In the genomic region with DNA sequence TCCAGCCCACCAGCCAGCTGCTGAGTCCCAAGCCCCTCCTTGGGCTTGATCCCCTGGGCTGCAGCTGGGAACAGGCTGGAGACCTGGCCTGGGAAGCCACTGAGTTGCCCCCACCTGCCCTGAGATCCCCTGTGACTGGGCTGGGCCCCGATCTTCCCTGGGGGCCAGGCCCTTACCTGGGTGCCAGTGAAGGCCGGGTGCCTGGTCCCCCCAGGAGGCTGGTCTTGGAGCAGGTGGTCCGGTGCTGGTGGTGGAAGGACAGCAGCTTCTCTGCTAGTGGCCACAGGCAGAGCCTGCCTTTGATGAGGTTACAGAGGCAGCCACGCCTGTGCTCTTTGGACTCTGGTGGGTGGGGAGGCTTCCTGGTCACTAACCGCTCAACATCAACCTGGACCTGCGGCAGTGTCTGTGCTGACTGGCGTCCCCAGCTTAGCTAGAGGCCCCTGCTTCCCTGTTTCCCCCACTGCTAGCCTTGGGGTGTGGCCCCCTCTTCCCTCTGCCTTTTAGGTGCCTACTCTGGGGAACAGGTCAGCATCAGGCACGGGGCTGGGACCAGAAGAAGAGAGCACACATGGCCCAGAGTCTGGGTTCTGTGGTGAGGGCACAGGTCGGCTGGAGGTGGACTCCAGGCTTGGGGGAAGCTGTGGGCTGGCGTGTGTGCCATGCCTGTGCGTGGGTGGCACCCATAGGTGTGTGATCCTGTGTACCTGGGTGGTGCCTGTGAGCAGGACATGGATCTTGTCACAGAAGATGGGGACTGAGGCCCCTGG, we compare ENCODE assay signal across 1 cellular context.
TF ChIP-seq lines count a peak whose summit lies in the region.

A gene with protein sequence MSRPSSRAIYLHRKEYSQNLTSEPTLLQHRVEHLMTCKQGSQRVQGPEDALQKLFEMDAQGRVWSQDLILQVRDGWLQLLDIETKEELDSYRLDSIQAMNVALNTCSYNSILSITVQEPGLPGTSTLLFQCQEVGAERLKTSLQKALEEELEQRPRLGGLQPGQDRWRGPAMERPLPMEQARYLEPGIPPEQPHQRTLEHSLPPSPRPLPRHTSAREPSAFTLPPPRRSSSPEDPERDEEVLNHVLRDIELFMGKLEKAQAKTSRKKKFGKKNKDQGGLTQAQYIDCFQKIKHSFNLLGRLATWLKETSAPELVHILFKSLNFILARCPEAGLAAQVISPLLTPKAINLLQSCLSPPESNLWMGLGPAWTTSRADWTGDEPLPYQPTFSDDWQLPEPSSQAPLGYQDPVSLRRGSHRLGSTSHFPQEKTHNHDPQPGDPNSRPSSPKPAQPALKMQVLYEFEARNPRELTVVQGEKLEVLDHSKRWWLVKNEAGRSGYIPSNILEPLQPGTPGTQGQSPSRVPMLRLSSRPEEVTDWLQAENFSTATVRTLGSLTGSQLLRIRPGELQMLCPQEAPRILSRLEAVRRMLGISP (minus strand): TSS at position 278 of the 770 bp plus-strand sequence. CDS start 2,174 bp downstream, outside the sequence.

TF ChIP-seq in HepG2, 621 proteins besides CTCF, POLR2A, EP300 and RAD21 (continued from another document and continues in another):
- TF ChIP-seq HNF4A (CRISPR knock-in tag; IDR thresholded peaks at IDR 0.05), result peak; percentile 97
- peak; percentile 72 for TF ChIP-seq RXRB (CRISPR knock-in tag; IDR thresholded peaks at IDR 0.05; ENCODE audit: borderline replicate concordance)
- no peak for TF ChIP-seq NFE2L1 (CRISPR knock-in tag; IDR thresholded peaks at IDR 0.05; ENCODE audit: borderline replicate concordance)
- TF ChIP-seq, protein P1, sequence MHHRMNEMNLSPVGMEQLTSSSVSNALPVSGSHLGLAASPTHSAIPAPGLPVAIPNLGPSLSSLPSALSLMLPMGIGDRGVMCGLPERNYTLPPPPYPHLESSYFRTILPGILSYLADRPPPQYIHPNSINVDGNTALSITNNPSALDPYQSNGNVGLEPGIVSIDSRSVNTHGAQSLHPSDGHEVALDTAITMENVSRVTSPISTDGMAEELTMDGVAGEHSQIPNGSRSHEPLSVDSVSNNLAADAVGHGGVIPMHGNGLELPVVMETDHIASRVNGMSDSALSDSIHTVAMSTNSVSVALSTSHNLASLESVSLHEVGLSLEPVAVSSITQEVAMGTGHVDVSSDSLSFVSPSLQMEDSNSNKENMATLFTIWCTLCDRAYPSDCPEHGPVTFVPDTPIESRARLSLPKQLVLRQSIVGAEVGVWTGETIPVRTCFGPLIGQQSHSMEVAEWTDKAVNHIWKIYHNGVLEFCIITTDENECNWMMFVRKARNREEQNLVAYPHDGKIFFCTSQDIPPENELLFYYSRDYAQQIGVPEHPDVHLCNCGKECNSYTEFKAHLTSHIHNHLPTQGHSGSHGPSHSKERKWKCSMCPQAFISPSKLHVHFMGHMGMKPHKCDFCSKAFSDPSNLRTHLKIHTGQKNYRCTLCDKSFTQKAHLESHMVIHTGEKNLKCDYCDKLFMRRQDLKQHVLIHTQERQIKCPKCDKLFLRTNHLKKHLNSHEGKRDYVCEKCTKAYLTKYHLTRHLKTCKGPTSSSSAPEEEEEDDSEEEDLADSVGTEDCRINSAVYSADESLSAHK (CRISPR knock-in tag; IDR thresholded peaks at IDR 0.05; ENCODE audit: borderline replicate concordance), result no peak; the same call in 1 of the 2 replicates
- no peak for TF ChIP-seq ZNF382 (CRISPR knock-in tag; IDR thresholded peaks at IDR 0.05; ENCODE audit: borderline replicate concordance)
- TF ChIP-seq RBM39 (IDR thresholded peaks at IDR 0.05; ENCODE audit: low read depth, low read length, poor library complexity, severe bottlenecking), result no peak
- 0 out of 2 replicates have a peak, but pooled peaks have one; percentile 75 for TF ChIP-seq ZNF224 (CRISPR knock-in tag; IDR thresholded peaks at IDR 0.05)
- peak; percentile 30; the same call in 1 of the 2 replicates for TF ChIP-seq SIX1 (CRISPR knock-in tag; IDR thresholded peaks at IDR 0.05; ENCODE audit: borderline replicate concordance)
- TF ChIP-seq ZFP62 (CRISPR knock-in tag; IDR thresholded peaks at IDR 0.05), result no peak
- peak; percentile 61 for TF ChIP-seq POGZ (CRISPR knock-in tag; IDR thresholded peaks at IDR 0.05)
- TF ChIP-seq, protein P2, sequence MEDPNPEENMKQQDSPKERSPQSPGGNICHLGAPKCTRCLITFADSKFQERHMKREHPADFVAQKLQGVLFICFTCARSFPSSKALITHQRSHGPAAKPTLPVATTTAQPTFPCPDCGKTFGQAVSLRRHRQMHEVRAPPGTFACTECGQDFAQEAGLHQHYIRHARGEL (CRISPR knock-in tag; IDR thresholded peaks at IDR 0.05), result no peak
- no peak for TF ChIP-seq ZNF367 (CRISPR knock-in tag; IDR thresholded peaks at IDR 0.05; ENCODE audit: borderline replicate concordance)
- no peak for TF ChIP-seq PAF1 (CRISPR knock-in tag; IDR thresholded peaks at IDR 0.05)
- TF ChIP-seq ZEB1 (IDR thresholded peaks at IDR 0.05; ENCODE audit: insufficient replicate concordance, low read depth), result no peak
- no peak for TF ChIP-seq ZNF678 (CRISPR knock-in tag; IDR thresholded peaks at IDR 0.05)
- TF ChIP-seq ZNF205 (CRISPR knock-in tag; IDR thresholded peaks at IDR 0.05), result peak; percentile 50; the same call in 1 of the 2 replicates
- no peak for TF ChIP-seq ZFYVE20 (CRISPR knock-in tag; IDR thresholded peaks at IDR 0.05; ENCODE audit: borderline replicate concordance, low read depth)
- TF ChIP-seq ZNF3 (CRISPR knock-in tag; IDR thresholded peaks at IDR 0.05), result no peak
- TF ChIP-seq, protein P3, sequence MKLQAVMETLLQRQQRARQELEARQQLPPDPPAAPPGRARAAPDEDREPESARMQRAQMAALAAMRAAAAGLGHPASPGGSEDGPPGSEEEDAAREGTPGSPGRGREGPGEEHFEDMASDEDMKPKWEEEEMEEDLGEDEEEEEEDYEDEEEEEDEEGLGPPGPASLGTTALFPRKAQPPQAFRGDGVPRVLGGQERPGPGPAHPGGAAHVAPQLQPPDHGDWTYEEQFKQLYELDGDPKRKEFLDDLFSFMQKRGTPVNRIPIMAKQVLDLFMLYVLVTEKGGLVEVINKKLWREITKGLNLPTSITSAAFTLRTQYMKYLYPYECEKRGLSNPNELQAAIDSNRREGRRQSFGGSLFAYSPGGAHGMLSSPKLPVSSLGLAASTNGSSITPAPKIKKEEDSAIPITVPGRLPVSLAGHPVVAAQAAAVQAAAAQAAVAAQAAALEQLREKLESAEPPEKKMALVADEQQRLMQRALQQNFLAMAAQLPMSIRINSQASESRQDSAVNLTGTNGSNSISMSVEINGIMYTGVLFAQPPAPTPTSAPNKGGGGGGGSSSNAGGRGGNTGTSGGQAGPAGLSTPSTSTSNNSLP (IDR thresholded peaks at IDR 0.05; ENCODE audit: low read depth, low read length), result no peak
- TF ChIP-seq CENPX (CRISPR knock-in tag; IDR thresholded peaks at IDR 0.05), result no peak
- TF ChIP-seq MAZ (IDR thresholded peaks at IDR 0.05; ENCODE audit: borderline replicate concordance, low read depth, low read length), result peak; percentile 31; the same call in 1 of the 2 replicates
- peak; percentile 53; the same call in 1 of the 2 replicates for TF ChIP-seq MAZ (CRISPR knock-in tag; IDR thresholded peaks at IDR 0.05; ENCODE audit: low read depth)
- no peak; the same call in 1 of the 2 replicates for TF ChIP-seq TCF7L2 (IDR thresholded peaks at IDR 0.05; ENCODE audit: low read depth, low read length)
- no peak for TF ChIP-seq PHB2 (IDR thresholded peaks at IDR 0.05; ENCODE audit: partially characterized antibody)
- no peak for TF ChIP-seq NR2F1 (CRISPR knock-in tag; IDR thresholded peaks at IDR 0.05)
- TF ChIP-seq ZNF460 (CRISPR knock-in tag; IDR thresholded peaks at IDR 0.05; ENCODE audit: borderline replicate concordance), result no peak
- TF ChIP-seq ZNF841 (CRISPR knock-in tag; IDR thresholded peaks at IDR 0.05; ENCODE audit: borderline replicate concordance), result no peak
- peak; percentile 59 for TF ChIP-seq GABPB1 (CRISPR knock-in tag; IDR thresholded peaks at IDR 0.05)
- TF ChIP-seq, protein P4, sequence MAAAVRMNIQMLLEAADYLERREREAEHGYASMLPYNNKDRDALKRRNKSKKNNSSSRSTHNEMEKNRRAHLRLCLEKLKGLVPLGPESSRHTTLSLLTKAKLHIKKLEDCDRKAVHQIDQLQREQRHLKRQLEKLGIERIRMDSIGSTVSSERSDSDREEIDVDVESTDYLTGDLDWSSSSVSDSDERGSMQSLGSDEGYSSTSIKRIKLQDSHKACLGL (CRISPR knock-in tag; IDR thresholded peaks at IDR 0.05), result peak; percentile 92
- TF ChIP-seq PITX1 (CRISPR knock-in tag; IDR thresholded peaks at IDR 0.05), result peak; percentile 70
- TF ChIP-seq, protein P5, sequence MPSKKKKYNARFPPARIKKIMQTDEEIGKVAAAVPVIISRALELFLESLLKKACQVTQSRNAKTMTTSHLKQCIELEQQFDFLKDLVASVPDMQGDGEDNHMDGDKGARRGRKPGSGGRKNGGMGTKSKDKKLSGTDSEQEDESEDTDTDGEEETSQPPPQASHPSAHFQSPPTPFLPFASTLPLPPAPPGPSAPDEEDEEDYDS (CRISPR knock-in tag; IDR thresholded peaks at IDR 0.05), result peak; percentile 93
- TF ChIP-seq, protein P6, sequence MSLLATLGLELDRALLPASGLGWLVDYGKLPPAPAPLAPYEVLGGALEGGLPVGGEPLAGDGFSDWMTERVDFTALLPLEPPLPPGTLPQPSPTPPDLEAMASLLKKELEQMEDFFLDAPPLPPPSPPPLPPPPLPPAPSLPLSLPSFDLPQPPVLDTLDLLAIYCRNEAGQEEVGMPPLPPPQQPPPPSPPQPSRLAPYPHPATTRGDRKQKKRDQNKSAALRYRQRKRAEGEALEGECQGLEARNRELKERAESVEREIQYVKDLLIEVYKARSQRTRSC (CRISPR knock-in tag; IDR thresholded peaks at IDR 0.05; ENCODE audit: low read depth), result no peak
- no peak; the same call in 1 of the 2 replicates for TF ChIP-seq ZNF543 (CRISPR knock-in tag; IDR thresholded peaks at IDR 0.05)
- TF ChIP-seq KLF11 (CRISPR knock-in tag; IDR thresholded peaks at IDR 0.05), result peak; percentile 72; the same call in 1 of the 2 replicates
- TF ChIP-seq, protein P7, sequence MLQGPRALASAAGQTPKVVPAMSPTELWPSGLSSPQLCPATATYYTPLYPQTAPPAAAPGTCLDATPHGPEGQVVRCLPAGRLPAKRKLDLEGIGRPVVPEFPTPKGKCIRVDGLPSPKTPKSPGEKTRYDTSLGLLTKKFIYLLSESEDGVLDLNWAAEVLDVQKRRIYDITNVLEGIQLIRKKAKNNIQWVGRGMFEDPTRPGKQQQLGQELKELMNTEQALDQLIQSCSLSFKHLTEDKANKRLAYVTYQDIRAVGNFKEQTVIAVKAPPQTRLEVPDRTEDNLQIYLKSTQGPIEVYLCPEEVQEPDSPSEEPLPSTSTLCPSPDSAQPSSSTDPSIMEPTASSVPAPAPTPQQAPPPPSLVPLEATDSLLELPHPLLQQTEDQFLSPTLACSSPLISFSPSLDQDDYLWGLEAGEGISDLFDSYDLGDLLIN (CRISPR knock-in tag; IDR thresholded peaks at IDR 0.05; ENCODE audit: borderline replicate concordance), result no peak
- peak; percentile 89; the same call in 1 of the 2 replicates for TF ChIP-seq KLF12 (CRISPR knock-in tag; IDR thresholded peaks at IDR 0.05; ENCODE audit: borderline replicate concordance)
- TF ChIP-seq TAF1 (CRISPR knock-in tag; IDR thresholded peaks at IDR 0.05), result peak; percentile 89
- TF ChIP-seq SNAI1 (CRISPR knock-in tag; IDR thresholded peaks at IDR 0.05; ENCODE audit: borderline replicate concordance), result peak; percentile 66; the same call in 1 of the 2 replicates
- TF ChIP-seq ZNF577 (CRISPR knock-in tag; IDR thresholded peaks at IDR 0.05; ENCODE audit: borderline replicate concordance, low read depth), result no peak
- TF ChIP-seq ARNT (IDR thresholded peaks at IDR 0.05), result no peak
- no peak for TF ChIP-seq PHF5A (CRISPR knock-in tag; IDR thresholded peaks at IDR 0.05; ENCODE audit: low read depth, unreplicated experiment)
- TF ChIP-seq, protein P8, sequence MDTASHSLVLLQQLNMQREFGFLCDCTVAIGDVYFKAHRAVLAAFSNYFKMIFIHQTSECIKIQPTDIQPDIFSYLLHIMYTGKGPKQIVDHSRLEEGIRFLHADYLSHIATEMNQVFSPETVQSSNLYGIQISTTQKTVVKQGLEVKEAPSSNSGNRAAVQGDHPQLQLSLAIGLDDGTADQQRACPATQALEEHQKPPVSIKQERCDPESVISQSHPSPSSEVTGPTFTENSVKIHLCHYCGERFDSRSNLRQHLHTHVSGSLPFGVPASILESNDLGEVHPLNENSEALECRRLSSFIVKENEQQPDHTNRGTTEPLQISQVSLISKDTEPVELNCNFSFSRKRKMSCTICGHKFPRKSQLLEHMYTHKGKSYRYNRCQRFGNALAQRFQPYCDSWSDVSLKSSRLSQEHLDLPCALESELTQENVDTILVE (CRISPR knock-in tag; IDR thresholded peaks at IDR 0.05), result 0 out of 2 replicates have a peak, but pooled peaks have one; percentile 50
- no peak for TF ChIP-seq ZMYM2 (CRISPR knock-in tag; IDR thresholded peaks at IDR 0.05)
- TF ChIP-seq CEBPB (IDR thresholded peaks at IDR 0.05; ENCODE audit: borderline replicate concordance, low read depth, low read length), result no peak
- TF ChIP-seq TGIF2 (CRISPR knock-in tag; IDR thresholded peaks at IDR 0.05), result no peak
- TF ChIP-seq, protein P9, sequence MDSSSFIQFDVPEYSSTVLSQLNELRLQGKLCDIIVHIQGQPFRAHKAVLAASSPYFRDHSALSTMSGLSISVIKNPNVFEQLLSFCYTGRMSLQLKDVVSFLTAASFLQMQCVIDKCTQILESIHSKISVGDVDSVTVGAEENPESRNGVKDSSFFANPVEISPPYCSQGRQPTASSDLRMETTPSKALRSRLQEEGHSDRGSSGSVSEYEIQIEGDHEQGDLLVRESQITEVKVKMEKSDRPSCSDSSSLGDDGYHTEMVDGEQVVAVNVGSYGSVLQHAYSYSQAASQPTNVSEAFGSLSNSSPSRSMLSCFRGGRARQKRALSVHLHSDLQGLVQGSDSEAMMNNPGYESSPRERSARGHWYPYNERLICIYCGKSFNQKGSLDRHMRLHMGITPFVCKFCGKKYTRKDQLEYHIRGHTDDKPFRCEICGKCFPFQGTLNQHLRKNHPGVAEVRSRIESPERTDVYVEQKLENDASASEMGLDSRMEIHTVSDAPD (CRISPR knock-in tag; IDR thresholded peaks at IDR 0.05), result no peak
- TF ChIP-seq XBP1 (CRISPR knock-in tag; IDR thresholded peaks at IDR 0.05), result no peak
- no peak for TF ChIP-seq MTF2 (CRISPR knock-in tag; IDR thresholded peaks at IDR 0.05; ENCODE audit: borderline replicate concordance)
- TF ChIP-seq ZNF619 (CRISPR knock-in tag; IDR thresholded peaks at IDR 0.05), result peak; percentile 92
- TF ChIP-seq ZBTB42 (CRISPR knock-in tag; IDR thresholded peaks at IDR 0.05), result no peak
- no peak for TF ChIP-seq SP2 (CRISPR knock-in tag; IDR thresholded peaks at IDR 0.05)
- TF ChIP-seq SMARCC2 (IDR thresholded peaks at IDR 0.05), result no peak
- TF ChIP-seq ZNF839 (CRISPR knock-in tag; IDR thresholded peaks at IDR 0.05; ENCODE audit: borderline replicate concordance), result no peak; the same call in 1 of the 2 replicates
- TF ChIP-seq KDM5A (IDR thresholded peaks at IDR 0.05; ENCODE audit: borderline replicate concordance, low read length), result no peak
- TF ChIP-seq IKZF1 (IDR thresholded peaks at IDR 0.05), result no peak
- TF ChIP-seq HCFC1 (IDR thresholded peaks at IDR 0.05; ENCODE audit: low read depth, low read length), result no peak
- TF ChIP-seq TP53 (CRISPR knock-in tag; conservative IDR thresholded peaks at IDR 0.05), result no peak
- TF ChIP-seq SYNCRIP (IDR thresholded peaks at IDR 0.05; ENCODE audit: insufficient read depth, low read depth, low read length), result no peak
- no peak for TF ChIP-seq FOXJ3 (CRISPR knock-in tag; IDR thresholded peaks at IDR 0.05; ENCODE audit: borderline replicate concordance)
- TF ChIP-seq SPEN (CRISPR knock-in tag; IDR thresholded peaks at IDR 0.05; ENCODE audit: low read depth), result peak; percentile 68
- TF ChIP-seq ZNF7 (CRISPR knock-in tag; IDR thresholded peaks at IDR 0.05), result no peak
- peak; percentile 42; the same call in 1 of the 2 replicates for TF ChIP-seq REPIN1 (CRISPR knock-in tag; IDR thresholded peaks at IDR 0.05; ENCODE audit: borderline replicate concordance, low read depth)
- peak; percentile 82; the same call in 1 of the 2 replicates for TF ChIP-seq MEF2D (CRISPR knock-in tag; IDR thresholded peaks at IDR 0.05)
